Comparison of ENCODE assay signal across 8 cellular contexts in the genomic region with DNA sequence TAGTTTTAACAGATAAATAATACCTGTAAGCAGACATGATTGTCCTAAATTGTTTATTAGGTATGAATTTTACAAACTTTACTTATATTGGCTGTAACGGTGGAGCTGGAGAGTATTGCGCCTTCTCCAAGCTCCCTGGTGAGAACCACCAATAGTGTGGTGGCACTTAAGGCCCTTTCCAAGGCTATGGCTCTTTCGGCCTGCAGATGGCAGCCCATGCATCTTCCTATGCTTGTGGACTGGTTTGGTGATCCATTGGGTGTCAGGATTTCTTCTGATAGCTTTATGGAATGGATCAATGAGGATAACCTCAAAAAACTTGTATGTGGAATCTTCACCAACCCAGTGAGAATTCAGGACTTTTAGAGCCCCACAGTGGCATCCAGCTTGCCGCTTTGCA. TPM values are rescaled to one million over a fixed set of nuclear protein-coding genes. Genes with fewer than 3 reads are reported as not detected.
DNase-seq lines count a peak whose midpoint lies in the region; ATAC-seq, FAIRE-seq and TF ChIP-seq lines count a peak whose summit lies in the region.

No MANE protein-coding gene starts in this region.

- H3F3A ChIP-seq in GM23248 (ENCODE audit: insufficient read depth) (no peaks in the 10 kb centered on the region), SK-N-SH (replicated peaks; ENCODE audit: insufficient read depth) (no peaks in the 10 kb centered on the region)

- H3K27me3 ChIP-seq in DND-41 (ENCODE audit: insufficient read depth, low read length, poor library complexity) (no peaks in the 10 kb centered on the region), GM23248 (replicated peaks; ENCODE audit: insufficient read depth) (no peaks in the 10 kb centered on the region), SK-N-SH (ENCODE audit: insufficient read depth) (no peaks in the 10 kb centered on the region), keratinocyte (ENCODE audit: control insufficient read depth, extremely low read depth, insufficient read depth, low read length) (no peaks in the 10 kb centered on the region)
- no peaks in the 10 kb centered on the region for H3K27me3 ChIP-seq in CD8-positive, alpha-beta T cell (ENCODE audit: insufficient read depth, low read length)

- H3K4me2 ChIP-seq in DND-41 (ENCODE audit: insufficient read depth, low read length) (no peak overlapping the region), GM23248 (ENCODE audit: unreplicated experiment) (no peak overlapping the region), SK-N-SH (no peak overlapping the region), keratinocyte (ENCODE audit: control insufficient read depth, extremely low read depth, insufficient read depth, low read depth, low read length) (no peak overlapping the region)

- DNase-seq in DND-41 (no peak), GM23248 (peak; percentile 35), SK-N-SH (peak; percentile 24), keratinocyte (ENCODE audit: low read depth, low spot score) (no peak), T1000 (lab: John Stamatoyannopoulos, UW) (no peak), NCI-H446 treated with DMSO at 0.1 percent for 48 hours (lab: John Stamatoyannopoulos, UW) (no peak)
- DNase-seq in CD8-positive, alpha-beta T cell, result no peak

- H3K4me1 Mint-ChIP-seq in CD8-positive, alpha-beta T cell (ENCODE audit: low read depth), result peaks cover 5% of the 10 kb centered on the region

- H3K4me3 ChIP-seq in DND-41 (ENCODE audit: low read depth in 1 of 2, low read length in 2 of 2) (no peak overlapping the region), GM23248 (no peak overlapping the region), SK-N-SH (ENCODE audit: low read depth in 2 of 2, low read length in 1 of 2) (no peak overlapping the region), keratinocyte (ENCODE audit: control insufficient read depth in 2 of 3, extremely low read depth in 1 of 3, insufficient read depth in 2 of 3, low read depth in 1 of 3, low read length in 3 of 3) (no peak overlapping the region)
- H3K4me3 ChIP-seq in CD8-positive, alpha-beta T cell (ENCODE audit: low read depth, low read length), result no peak overlapping the region

- no peak for FAIRE-seq in keratinocyte (lab: Jason Lieb, UNC)

- H3K9me1 ChIP-seq in keratinocyte (ENCODE audit: control insufficient read depth, extremely low read depth, insufficient read depth, low read length), result no peaks in the 10 kb centered on the region

- H3K9me3 ChIP-seq in DND-41 (ENCODE audit: insufficient read depth, low read length, severe bottlenecking) (no peaks in the 10 kb centered on the region), GM23248 (ENCODE audit: low read depth) (no peaks in the 10 kb centered on the region), SK-N-SH (no peaks in the 10 kb centered on the region), keratinocyte (ENCODE audit: control insufficient read depth, low read depth, low read length) (no peaks in the 10 kb centered on the region)
- H3K9me3 ChIP-seq in CD8-positive, alpha-beta T cell (ENCODE audit: low read length), result no peaks in the 10 kb centered on the region

- no peak overlapping the region for H3K4me3 Mint-ChIP-seq in CD8-positive, alpha-beta T cell

- peak; percentile 50 for TF ChIP-seq CTCF in DND-41 (IDR thresholded peaks at IDR 0.05; ENCODE audit: borderline replicate concordance, extremely low read depth, low read length, poor library complexity, severe bottlenecking)
- TF ChIP-seq CTCF in SK-N-SH (IDR thresholded peaks at IDR 0.05), result peak; percentile 47; the same call in 1 of the 2 replicates
- TF ChIP-seq CTCF in keratinocyte (optimal IDR thresholded peaks at IDR 0.05 in 1 of 3, IDR thresholded peaks at IDR 0.05 in 1 of 3, conservative IDR thresholded peaks at IDR 0.05 in 1 of 3; ENCODE audit: extremely low read depth in 1 of 3, insufficient read depth in 2 of 3, low read length in 3 of 3), result peak; percentile 39 to 57 (median 41)
- TF ChIP-seq CTCF in CD8-positive, alpha-beta T cell (IDR thresholded peaks at IDR 0.05), result no peak

- ATAC-seq in DND-41 (ENCODE audit: insufficient read depth, low read depth) (peak; percentile 71), GM21723 (IDR thresholded peaks at IDR 0.05; ENCODE audit: unreplicated experiment) (no peak)
- ATAC-seq in CD8-positive, alpha-beta T cell, result no peak

- H3K9ac ChIP-seq in DND-41 (ENCODE audit: low read depth, low read length), result no peak overlapping the region
- no peak overlapping the region for H3K9ac ChIP-seq in GM23248
- H3K9ac ChIP-seq in SK-N-SH, result no peak overlapping the region
- no peak overlapping the region for H3K9ac ChIP-seq in keratinocyte (ENCODE audit: control insufficient read depth, extremely low read depth, insufficient read depth, low read length)

- H3K36me3 ChIP-seq in DND-41 (ENCODE audit: insufficient read depth, low read length), result no peaks in the 10 kb centered on the region
- H3K36me3 ChIP-seq in GM23248 (ENCODE audit: low read depth), result no peaks in the 10 kb centered on the region
- H3K36me3 ChIP-seq in SK-N-SH (replicated peaks in 1 of 2; ENCODE audit: control insufficient read depth in 1 of 2, insufficient read depth in 2 of 2, low read length in 1 of 2), result no peaks in the 10 kb centered on the region
- no peaks in the 10 kb centered on the region for H3K36me3 ChIP-seq in keratinocyte (ENCODE audit: control insufficient read depth in 2 of 2, extremely low read depth in 1 of 2, insufficient read depth in 2 of 2, low read length in 2 of 2)
- no peaks in the 10 kb centered on the region for H3K36me3 ChIP-seq in CD8-positive, alpha-beta T cell (ENCODE audit: insufficient read depth, low read length)

- peak; percentile 26 for TF ChIP-seq RAD21 in SK-N-SH (IDR thresholded peaks at IDR 0.05; ENCODE audit: low read length)

- no peaks in the 10 kb centered on the region for H3K36me3 Mint-ChIP-seq in CD8-positive, alpha-beta T cell

- dilution Hi-C loops in keratinocyte (cut with MboI; ENCODE audit: extremely low pct_ligation_motif_present, low sequenced_read_pairs), result no loop called here

- H3K9me2 ChIP-seq in GM23248 (ENCODE audit: insufficient read depth) (no peaks in the 10 kb centered on the region), SK-N-SH (no peaks in the 10 kb centered on the region)

- H4K20me1 ChIP-seq in DND-41 (ENCODE audit: insufficient read depth, low read length) (peaks cover 13% of the 10 kb centered on the region; the same call in 1 of the 2 replicates), GM23248 (ENCODE audit: insufficient read depth) (no peaks in the 10 kb centered on the region), SK-N-SH (ENCODE audit: insufficient read depth) (peaks cover 4% of the 10 kb centered on the region; the same call in 1 of the 2 replicates), keratinocyte (ENCODE audit: control insufficient read depth, extremely low read depth, insufficient read depth, low read length) (peaks cover 2% of the 10 kb centered on the region)

- H3K79me2 ChIP-seq in DND-41 (ENCODE audit: insufficient read depth, low read length) (peaks cover 81% of the 10 kb centered on the region), GM23248 (ENCODE audit: insufficient read depth) (peaks cover 97% of the 10 kb centered on the region), SK-N-SH (ENCODE audit: insufficient read depth) (peaks cover 92% of the 10 kb centered on the region), keratinocyte (ENCODE audit: control insufficient read depth, insufficient read depth, low read length) (peaks cover 49% of the 10 kb centered on the region)

- POLR2A ChIA-PET in SK-N-SH (lab: Yijun Ruan, JAX), result interaction anchor here (0.6 kb wide), 1 partner anchor 43 kb away, joined by 4 read pairs; no protein-coding TSS in a partner anchor
- POLR2A ChIA-PET in CD8-positive, alpha-beta T cell (lab: Charles Lee), result no interaction called here

- intact Hi-C loops in CD8-positive, alpha-beta T cell (cut with DNase I, micrococcal nuclease), result no loop called here

- CTCF ChIA-PET in SK-N-SH (lab: Yijun Ruan, JAX), result interaction anchor here (1.5 kb wide), 1 partner anchor 17 kb away, joined by 4 read pairs; no protein-coding TSS in a partner anchor
- CTCF ChIA-PET in CD8-positive, alpha-beta T cell (lab: Charles Lee), result interaction anchor here (1.9 kb wide), 1 partner anchor 11 kb away, joined by 5 read pairs; no protein-coding TSS in a partner anchor

- no peak for TF ChIP-seq EP300 in SK-N-SH (IDR thresholded peaks at IDR 0.05; ENCODE audit: borderline replicate concordance in 1 of 2, low read depth in 1 of 2, low read length in 1 of 2)

- H3K9me3 Mint-ChIP-seq in CD8-positive, alpha-beta T cell, result no peaks in the 10 kb centered on the region

- H2AFZ ChIP-seq in DND-41 (ENCODE audit: low read depth, low read length) (no peak overlapping the region), GM23248 (no peak overlapping the region), SK-N-SH (ENCODE audit: low read depth) (no peak overlapping the region), keratinocyte (ENCODE audit: control insufficient read depth, low read length) (no peak overlapping the region)

- H3K27me3 Mint-ChIP-seq in CD8-positive, alpha-beta T cell (ENCODE audit: low read depth), result no peaks in the 10 kb centered on the region

- H3K4me1 ChIP-seq in DND-41 (ENCODE audit: insufficient read depth, low read length), result 0 out of 2 replicates have a peak, but pooled peaks cover 2% of the 10 kb centered on the region
- no peaks in the 10 kb centered on the region for H3K4me1 ChIP-seq in GM23248 (ENCODE audit: insufficient read depth)
- H3K4me1 ChIP-seq in SK-N-SH (ENCODE audit: control insufficient read depth in 1 of 2, insufficient read depth in 2 of 2, low read depth in 1 of 2, low read length in 1 of 2), result no peaks in the 10 kb centered on the region
- H3K4me1 ChIP-seq in keratinocyte (ENCODE audit: control insufficient read depth, extremely low read depth, insufficient read depth, low read length), result no peaks in the 10 kb centered on the region
- H3K4me1 ChIP-seq in CD8-positive, alpha-beta T cell (ENCODE audit: insufficient read depth, low read length), result no peaks in the 10 kb centered on the region

- in situ Hi-C loops in GM23248 (cut with MboI), result no loop called here

- 70 to 71% methylated on average over 4 of the region's 4 CpGs for WGBS in GM23248 (ENCODE audit: low coverage in 1 of 2, low lambda C conversion rate in 2 of 2, missing lambda C conversion rate in 2 of 2), 2 experiments
- 82% methylated on average over 4 of the region's 4 CpGs for WGBS in SK-N-SH (ENCODE audit: low lambda C conversion rate)

- H3K27ac Mint-ChIP-seq in CD8-positive, alpha-beta T cell, result no peak overlapping the region

- no peak overlapping the region for H3K27ac ChIP-seq in DND-41 (ENCODE audit: low read length)
- no peak overlapping the region for H3K27ac ChIP-seq in GM23248
- H3K27ac ChIP-seq in SK-N-SH (ENCODE audit: low read depth in 2 of 2, low read length in 1 of 2), result no peak overlapping the region
- no peak overlapping the region for H3K27ac ChIP-seq in keratinocyte (ENCODE audit: control insufficient read depth, insufficient read depth, low read length)
- H3K27ac ChIP-seq in CD8-positive, alpha-beta T cell (ENCODE audit: low read depth, low read length), result no peak overlapping the region

RNA-seq across cellular contexts. Expression of a gene that starts 7.8 kb away (rescaled TPM):
- total RNA-seq in GM23248 (2014; rRNA removed; shearing (Covaris generic)), result 14.3 and 16.0 TPM in 2 replicates
- polyA plus RNA-seq in GM23248 (2016; fragmentation: Nextera tagmentation; extraction: Ambion mirVana) (5.7 and 6.6 TPM in 2 replicates), SK-N-SH (2012; rRNA removed) (4.8 and 6.4 TPM in 2 replicates), keratinocyte (8.7 to 18.3 TPM (median 10.6 TPM) in 3 replicates)
- 6.4 and 8.2 TPM in 2 replicates for polyA plus RNA-seq in SK-N-SH (2012; cell fraction: cytosol; rRNA removed)
- 5.7 and 13.3 TPM in 2 replicates for polyA plus RNA-seq in SK-N-SH (2012; cell fraction: nucleus; rRNA removed)
- polyA plus RNA-seq in keratinocyte (2011; ENCODE audit: low read depth), result 17.9 TPM
- 7.3 and 13.7 TPM in 2 replicates for polyA plus RNA-seq in keratinocyte (2011; cell fraction: cytosol; rRNA removed)
- polyA plus RNA-seq in keratinocyte (2011; cell fraction: nucleus; rRNA removed), result 11.8 and 16.7 TPM in 2 replicates
- 12.3 and 15.5 TPM in 2 replicates for polyA plus RNA-seq in keratinocyte (2012; ENCODE audit: low replicate concordance)
- 2.3 to 13.9 TPM (median 4.0 TPM) in 3 replicates for polyA minus RNA-seq in keratinocyte
- 5.8 TPM for polyA minus RNA-seq in keratinocyte (2011; cell fraction: cytosol; rRNA and poly(A)+ RNA removed)
- 9.3 and 20.0 TPM in 2 replicates for polyA minus RNA-seq in keratinocyte (2011; cell fraction: nucleus; rRNA and poly(A)+ RNA removed)
- total RNA-seq in CD8-positive, alpha-beta T cell, result 10 to 100 TPM in 1 of 2 experiments, 1 to 10 TPM in 1; 10.0 to 10.1 TPM

Comparison
In these comparisons a context has a peak if more than half of its experiments do, and no peak if none do; other contexts are left out.
1. DNase-seq: peak in GM23248 (single experiment) and SK-N-SH (single experiment); none in DND-41 (single experiment), keratinocyte (single experiment), T1000 (single experiment), CD8-positive, alpha-beta T cell (0 of 7) and NCI-H446 treated with DMSO at 0.1 percent for 48 hours (single experiment).